9 cellular contexts compared by ENCODE assay signal in the genomic region with DNA sequence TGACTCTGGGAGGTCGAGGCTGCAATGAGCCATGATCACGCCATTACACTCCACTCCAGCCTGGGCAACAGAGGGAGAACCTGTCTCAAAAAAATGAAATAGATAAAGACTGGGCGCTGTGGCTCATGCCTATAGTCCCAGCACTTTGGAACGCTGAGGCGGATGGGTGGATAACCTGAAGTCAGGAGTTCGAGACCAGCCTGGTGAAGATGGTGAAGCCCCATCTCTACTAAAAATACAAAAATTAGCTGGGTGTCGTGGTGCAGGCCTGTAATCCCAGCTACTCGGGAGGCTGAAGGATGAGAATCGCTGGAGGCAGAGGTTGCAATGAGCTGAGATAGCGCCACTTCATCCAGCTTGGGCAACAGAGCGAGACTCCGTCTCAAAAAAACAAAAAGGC. TPM values are rescaled to one million over a fixed set of nuclear protein-coding genes. Genes with fewer than 3 reads are reported as not detected.
DNase-seq lines count a peak whose midpoint lies in the region; ATAC-seq and TF ChIP-seq lines count a peak whose summit lies in the region.
"Had no signal": no experiment of that assay in that cellular context is flagged by ENCODE, and none has a peak within 500 bp of the region (broad histone marks: within the 10 kb centered on the region; RNA-seq: fewer than 3 reads in every experiment).

No MANE protein-coding gene starts in this region.

- H3K27ac ChIP-seq in left ventricle myocardium inferior (replicated peaks) (no peak overlapping the region), WERI-Rb-1 (peak overlapping the region; percentile 87)

- no peak overlapping the region for H3K27ac Mint-ChIP-seq in glutamatergic neuron (ENCODE audit: unreplicated experiment)
- H3K27ac Mint-ChIP-seq in stimulated activated naive CD8-positive, alpha-beta T cell treated with anti-CD3 and anti-CD28 coated beads, Interleukin-15, amount 100 ng/mL, for 72 hours = peak overlapping the region in 1 of 2 donors; percentile 54

- no peaks in the 10 kb centered on the region for H3K36me3 Mint-ChIP-seq in glutamatergic neuron (ENCODE audit: unreplicated experiment)

- intact Hi-C loops in left ventricle myocardium inferior (cut with micrococcal nuclease) (no loop called here), Right ventricle myocardium superior (cut with DNase I) (no loop called here)

- H3K9me3 Mint-ChIP-seq in glutamatergic neuron (ENCODE audit: unreplicated experiment) = peaks cover 2% of the 10 kb centered on the region
- no peaks in the 10 kb centered on the region for H3K9me3 Mint-ChIP-seq in stimulated activated naive CD8-positive, alpha-beta T cell treated with anti-CD3 and anti-CD28 coated beads, Interleukin-15, amount 100 ng/mL, for 72 hours

- TF ChIP-seq CTCF in left ventricle myocardium inferior (IDR thresholded peaks at IDR 0.05; ENCODE audit: borderline replicate concordance) (no peak), WERI-Rb-1 (IDR thresholded peaks at IDR 0.05; ENCODE audit: low read depth, low read length) (no peak), glutamatergic neuron (IDR thresholded peaks at IDR 0.05; ENCODE audit: partially characterized antibody, unreplicated experiment) (no peak)

- H3K9me3 ChIP-seq in left ventricle myocardium inferior (replicated peaks) = no peaks in the 10 kb centered on the region
- H3K9me3 ChIP-seq in WERI-Rb-1 (ENCODE audit: severe bottlenecking) = no peaks in the 10 kb centered on the region

- H3K4me3 ChIP-seq in left ventricle myocardium inferior (peak overlapping the region; percentile 95), WERI-Rb-1 (ENCODE audit: low read depth, low read length) (no peak overlapping the region)

- peaks cover 33% of the 10 kb centered on the region for H3K4me1 ChIP-seq in left ventricle myocardium inferior

- H3K27me3 ChIP-seq in left ventricle myocardium inferior (ENCODE audit: low read depth) (no peaks in the 10 kb centered on the region), WERI-Rb-1 (ENCODE audit: insufficient read depth, low read depth, severe bottlenecking) (no peaks in the 10 kb centered on the region)

- H3K4me3 Mint-ChIP-seq in glutamatergic neuron (ENCODE audit: unreplicated experiment) = peak overlapping the region; percentile 100
- H3K4me3 Mint-ChIP-seq in stimulated activated naive CD8-positive, alpha-beta T cell treated with anti-CD3 and anti-CD28 coated beads, Interleukin-15, amount 100 ng/mL, for 72 hours = peak overlapping the region; percentile 67 to 99

- no peak for ATAC-seq in Right ventricle myocardium superior (ENCODE audit: poor library complexity)
- no peak for ATAC-seq in stimulated activated naive CD8-positive, alpha-beta T cell treated with anti-CD3 and anti-CD28 coated beads, Interleukin-15, amount 100 ng/mL, for 72 hours

- peaks cover 4% of the 10 kb centered on the region for H3K27me3 Mint-ChIP-seq in glutamatergic neuron (ENCODE audit: unreplicated experiment)
- no peaks in the 10 kb centered on the region for H3K27me3 Mint-ChIP-seq in stimulated activated naive CD8-positive, alpha-beta T cell treated with anti-CD3 and anti-CD28 coated beads, Interleukin-15, amount 100 ng/mL, for 72 hours

- peaks cover 4% of the 10 kb centered on the region for H3K4me1 Mint-ChIP-seq in glutamatergic neuron (ENCODE audit: low read depth, unreplicated experiment)
- H3K4me1 Mint-ChIP-seq in stimulated activated naive CD8-positive, alpha-beta T cell treated with anti-CD3 and anti-CD28 coated beads, Interleukin-15, amount 100 ng/mL, for 72 hours = peaks cover 33% of the 10 kb centered on the region

- DNase-seq in left ventricle myocardium inferior (no peak), Right ventricle myocardium superior (no peak), WERI-Rb-1 (no peak), glutamatergic neuron (no peak), SW 1271 (lab: John Stamatoyannopoulos, UW) (no peak), ureter (ENCODE audit: low spot score) (no peak)
- no peak for DNase-seq in stimulated activated naive CD8-positive, alpha-beta T cell treated with anti-CD3 and anti-CD28 coated beads, Interleukin-15, amount 100 ng/mL, for 72 hours
- DNase-seq in stimulated activated CD4-positive, alpha-beta T cell treated with anti-CD3 and anti-CD28 coated beads, Interleukin-2, amount 100 ng/mL, for 48 hours = no peak
- DNase-seq: amniotic stem cell had no signal

- H3K36me3 ChIP-seq in left ventricle myocardium inferior = peaks cover 6% of the 10 kb centered on the region
- peaks cover 24% of the 10 kb centered on the region for H3K36me3 ChIP-seq in WERI-Rb-1

RNA-seq across cellular contexts. Expression of a gene that starts 1.1 kb away (rescaled TPM):
- total RNA-seq in left ventricle myocardium inferior (21.9 TPM), Right ventricle myocardium superior (18.3 TPM), glutamatergic neuron (ENCODE audit: unreplicated experiment) (39.9 TPM), ureter (74.2 TPM)

RNA-seq across cellular contexts. Expression of a gene that starts 33.7 kb away (rescaled TPM):
- total RNA-seq in left ventricle myocardium inferior = 51.2 TPM
- 46.0 TPM for total RNA-seq in Right ventricle myocardium superior
- total RNA-seq in glutamatergic neuron (ENCODE audit: unreplicated experiment) = 45.3 TPM
- 27.3 TPM for total RNA-seq in ureter

RNA-seq across cellular contexts. Expression of a gene that starts 53.8 kb away (rescaled TPM):
- total RNA-seq in left ventricle myocardium inferior (20.2 TPM), Right ventricle myocardium superior (17.3 TPM), glutamatergic neuron (ENCODE audit: unreplicated experiment) (31.6 TPM), ureter (33.9 TPM)
